Comparison of ENCODE assay signal across 8 cellular contexts in the genomic region with DNA sequence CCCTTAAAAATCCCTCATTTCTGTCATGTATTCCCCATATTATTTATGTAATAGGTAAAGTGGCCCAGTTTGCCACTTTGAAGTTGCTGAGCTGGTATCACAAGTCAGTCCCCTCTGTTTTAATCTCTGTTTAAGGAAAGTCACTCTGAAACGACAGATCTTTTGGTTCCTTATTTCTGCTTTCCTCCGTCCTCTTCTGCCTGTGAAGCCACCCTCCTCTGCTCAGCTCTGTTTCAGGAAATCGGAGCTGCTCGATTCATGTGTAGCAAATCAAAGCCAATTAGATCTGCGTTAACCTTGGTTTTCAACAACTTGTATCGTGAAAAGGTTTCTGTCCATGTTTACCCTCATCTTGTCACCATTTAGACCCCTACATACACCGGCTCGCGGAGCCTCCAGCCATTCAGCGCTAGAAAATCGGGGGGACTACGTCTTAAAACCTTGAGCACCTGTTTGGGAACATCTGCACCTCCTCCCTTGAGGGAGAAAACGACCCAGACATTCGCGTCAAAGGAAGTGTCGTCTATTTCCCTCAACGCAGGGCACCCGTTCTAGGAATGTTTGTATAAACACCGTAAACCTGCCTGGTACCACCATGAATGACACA. TPM values are rescaled to one million over a fixed set of nuclear protein-coding genes. Genes with fewer than 3 reads are reported as not detected.
DNase-seq lines count a peak whose midpoint lies in the region; ATAC-seq and TF ChIP-seq lines count a peak whose summit lies in the region.

No MANE protein-coding gene starts in this region.

- no peak for TF ChIP-seq POLR2A in NB4 (IDR thresholded peaks at IDR 0.05; ENCODE audit: extremely low read depth, insufficient read length)

- no peaks in the 10 kb centered on the region for H3K36me3 ChIP-seq in skeletal muscle satellite cell (ENCODE audit: insufficient read depth, low read length)

- peak overlapping the region; percentile 92 for H3K4me3 Mint-ChIP-seq in HFFc6

- H3K9me3 Mint-ChIP-seq in HFFc6: peaks cover 5% of the 10 kb centered on the region; the same call in 1 of the 2 replicates
- H3K9me3 Mint-ChIP-seq in activated naive CD4-positive, alpha-beta T cell treated with anti-CD3 and anti-CD28 coated beads, Interleukin-2, amount 50 U/mL, for 72 hours: no peaks in the 10 kb centered on the region

- H3K36me3 Mint-ChIP-seq in HFFc6 (ENCODE audit: low read depth): peaks cover 5% of the 10 kb centered on the region; the same call in 1 of the 2 replicates
- peaks cover 0 to 10% of the 10 kb centered on the region in 2 donors for H3K36me3 Mint-ChIP-seq in activated naive CD4-positive, alpha-beta T cell treated with anti-CD3 and anti-CD28 coated beads, Interleukin-2, amount 50 U/mL, for 72 hours

- DNase-seq in SIG-M5 treated with dmso at 0.1 percent for 504 hours (lab: John Stamatoyannopoulos, UW; ENCODE audit: unreplicated experiment) (peak; percentile 38), SIG-M5 (lab: John Stamatoyannopoulos, UW) (no peak), HFFc6 (no peak), NB4 (ENCODE audit: low read depth) (peak; percentile 68), hepatic stellate cell (ENCODE audit: low spot score) (peak; percentile 1), ureter (ENCODE audit: low spot score) (no peak)
- DNase-seq in activated naive CD4-positive, alpha-beta T cell treated with anti-CD3 and anti-CD28 coated beads, Interleukin-2, amount 50 U/mL, for 72 hours (ENCODE audit: low spot score in 2 of 2): no peak

- peaks cover 4% of the 10 kb centered on the region for H3K27me3 ChIP-seq in skeletal muscle satellite cell (ENCODE audit: control insufficient read depth, insufficient read depth, low read length)

- no peaks in the 10 kb centered on the region for H3K9me3 ChIP-seq in skeletal muscle satellite cell (replicated peaks; ENCODE audit: low read length)

- peaks cover 15% of the 10 kb centered on the region for H3K4me1 Mint-ChIP-seq in HFFc6 (ENCODE audit: low read depth)

- H3K9ac ChIP-seq in skeletal muscle satellite cell (ENCODE audit: low read depth, low read length): peak overlapping the region; percentile 88

- H3K4me1 ChIP-seq in skeletal muscle satellite cell (ENCODE audit: control insufficient read depth, insufficient read depth, low read length): peaks cover 21% of the 10 kb centered on the region

- peak overlapping the region; percentile 91 for H3K4me2 ChIP-seq in skeletal muscle satellite cell (ENCODE audit: low read length)

- H3K4me3 ChIP-seq in NB4 (ENCODE audit: low read depth, low read length) (peak overlapping the region; percentile 82), skeletal muscle satellite cell (ENCODE audit: low read length) (peak overlapping the region; percentile 77)

- peaks cover 30% of the 10 kb centered on the region for H3K27me3 Mint-ChIP-seq in HFFc6 (ENCODE audit: insufficient read depth)

- H3K27ac Mint-ChIP-seq in HFFc6: peak overlapping the region; percentile 73
- peak overlapping the region; percentile 98 for H3K27ac Mint-ChIP-seq in activated naive CD4-positive, alpha-beta T cell treated with anti-CD3 and anti-CD28 coated beads, Interleukin-2, amount 50 U/mL, for 72 hours

- peak; percentile 2 to 3 for ATAC-seq in activated naive CD4-positive, alpha-beta T cell treated with anti-CD3 and anti-CD28 coated beads, Interleukin-2, amount 50 U/mL, for 72 hours

- TF ChIP-seq CTCF in HFFc6 (IDR thresholded peaks at IDR 0.05): no peak
- TF ChIP-seq CTCF in NB4 (IDR thresholded peaks at IDR 0.05; ENCODE audit: low read depth, low read length): no peak

RNA-seq across cellular contexts. Expression of a gene that starts 0.6 kb away (rescaled TPM):
- total RNA-seq in HFFc6 (2021; fragmentation: NEBNext Ultra II Directional; extraction: Animal tissue kit (Norgen Biotek cat#: 25700)): 10 to 100 TPM; 17.8 to 24.9 (median 22.8) TPM
- 10 to 100 TPM; 19.5 to 37.2 TPM for total RNA-seq in activated naive CD4-positive, alpha-beta T cell treated with anti-CD3 and anti-CD28 coated beads, Interleukin-2, amount 50 U/mL, for 72 hours
- total RNA-seq in skeletal muscle satellite cell (2012; rRNA removed): 30.1 and 35.5 TPM in 2 replicates
- total RNA-seq in ureter: 68.2 TPM

Comparison
In these comparisons a context has a peak if more than half of its experiments do, and no peak if none do; other contexts are left out.
1. DNase-seq: peak in SIG-M5 treated with dmso at 0.1 percent for 504 hours (single experiment), NB4 (single experiment) and hepatic stellate cell (single experiment); none in SIG-M5 (single experiment), HFFc6 (single experiment), activated naive CD4-positive, alpha-beta T cell treated with anti-CD3 and anti-CD28 coated beads, Interleukin-2, amount 50 U/mL, for 72 hours (0 of 2) and ureter (single experiment).